14 cellular contexts compared by ENCODE assay signal in the genomic region with DNA sequence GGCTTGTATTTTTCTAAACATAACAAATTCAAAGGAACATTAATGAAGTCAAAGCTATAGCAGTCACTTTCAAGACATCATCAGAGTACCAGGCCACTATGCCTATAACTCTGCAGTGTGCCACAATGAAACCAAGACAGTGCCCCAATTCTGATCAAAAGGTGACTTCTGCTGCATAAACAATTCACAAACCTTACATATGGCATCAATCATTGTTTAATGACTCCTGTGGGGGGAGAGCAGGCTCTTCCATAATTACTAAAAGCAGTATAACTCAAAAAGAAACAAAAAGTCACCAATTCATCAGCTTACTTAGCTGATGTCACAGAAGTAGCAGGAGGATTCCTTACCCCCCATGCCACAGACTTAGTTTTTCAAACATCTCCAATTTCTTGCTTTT. TPM values are rescaled to one million over a fixed set of nuclear protein-coding genes. Genes with fewer than 3 reads are reported as not detected.
A peak's percentile ranks its signal among the peaks of the same experiment; 100 is the strongest.
DNase-seq lines count a peak whose midpoint lies in the region; ATAC-seq and TF ChIP-seq lines count a peak whose summit lies in the region.
"Had no signal": no experiment of that assay in that cellular context is flagged by ENCODE, and none has a peak within 500 bp of the region (broad histone marks: within the 10 kb centered on the region; RNA-seq: fewer than 3 reads in every experiment).

No MANE protein-coding gene starts in this region.

- in situ Hi-C loops in Panc1 (cut with HindIII; ENCODE audit: low pct_unique_long_range_greater_than_20kb, low sequenced_read_pairs), result no loop called here

- peak overlapping the region in 2 of 3 donors; percentile 56 to 61 for H3K27ac Mint-ChIP-seq in CD4-positive, CD25-positive, alpha-beta regulatory T cell

- no peak overlapping the region for H3K4me3 Mint-ChIP-seq in CD4-positive, CD25-positive, alpha-beta regulatory T cell

- H3K9me3 Mint-ChIP-seq in CD4-positive, CD25-positive, alpha-beta regulatory T cell, result no peaks in the 10 kb centered on the region

- H3K4me1 ChIP-seq in CD4-positive, CD25-positive, alpha-beta regulatory T cell (ENCODE audit: control insufficient read depth, insufficient read depth, low read length, poor library complexity, severe bottlenecking), result peaks cover 19% of the 10 kb centered on the region
- peaks cover 27% of the 10 kb centered on the region for H3K4me1 ChIP-seq in Panc1 (ENCODE audit: control insufficient read depth, insufficient read depth, low read length)
- H3K4me1 ChIP-seq in psoas muscle, result peaks cover 17% of the 10 kb centered on the region

- TF ChIP-seq CTCF in Panc1 (IDR thresholded peaks at IDR 0.05), result no peak
- TF ChIP-seq CTCF in coronary artery (IDR thresholded peaks at IDR 0.05), result no peak
- TF ChIP-seq CTCF in psoas muscle (IDR thresholded peaks at IDR 0.05), result no peak

- DNase-seq in CD4-positive, CD25-positive, alpha-beta regulatory T cell, result no peak
- no peak for DNase-seq in Panc1 (ENCODE audit: low read depth, low spot score)
- DNase-seq in coronary artery (ENCODE audit: low spot score), result no peak
- DNase-seq in psoas muscle, result no peak
- DNase-seq in activated CD4-positive, CD25-positive, alpha-beta regulatory T cell (lab: John Stamatoyannopoulos, UW), result no peak
- no peak for DNase-seq in pons (ENCODE audit: low spot score)
- DNase-seq in HuH-7 (ENCODE audit: low spot score), result no peak
- no peak for DNase-seq in NCI-H524 treated with DMSO at 0.1 percent for 48 hours (lab: John Stamatoyannopoulos, UW)
- DNase-seq: activated CD4-positive, alpha-beta T cell treated with anti-CD3 and anti-CD28 coated beads, Interleukin-2, amount 50 U/mL, for 1 hour; brain microvascular endothelial cell; MG63; stimulated activated CD4-positive, alpha-beta T cell treated with anti-CD3 and anti-CD28 coated beads, Interleukin-2, amount 100 ng/mL, for 24 hours had no signal

- peaks cover 19 to 53% (median 37%) of the 10 kb centered on the region in 4 donors for H3K4me1 Mint-ChIP-seq in CD4-positive, CD25-positive, alpha-beta regulatory T cell

- intact Hi-C loops in Panc1 (cut with micrococcal nuclease; ENCODE audit: unreplicated experiment) (no loop called here), psoas muscle (cut with DNase I) (loop anchor here in 1 of 2 donors (5.0 kb wide), 1 partner anchor 60 kb away; no protein-coding TSS in a partner anchor)

- BruUV-seq in Panc1 (replicated peaks; lab: Mats Ljungman, UMichigan), result no TSS peak

- H3K27ac ChIP-seq in CD4-positive, CD25-positive, alpha-beta regulatory T cell (ENCODE audit: insufficient read depth, low read length, poor library complexity, severe bottlenecking), result no peak overlapping the region
- H3K27ac ChIP-seq in Panc1 (ENCODE audit: low read length), result peak overlapping the region; percentile 57; the same call in 1 of the 2 replicates
- peak overlapping the region; percentile 86 to 89 for H3K27ac ChIP-seq in coronary artery
- peak overlapping the region; percentile 59 for H3K27ac ChIP-seq in psoas muscle
- H3K27ac ChIP-seq: brain microvascular endothelial cell, SK-N-MC had no signal

- no peak overlapping the region for H3K4me3 ChIP-seq in CD4-positive, CD25-positive, alpha-beta regulatory T cell (ENCODE audit: low read depth, low read length)
- H3K4me3 ChIP-seq in Panc1 (ENCODE audit: low read depth in 2 of 2, low read length in 2 of 2), result no peak overlapping the region
- H3K4me3 ChIP-seq in coronary artery, result peak overlapping the region; percentile 11
- peak overlapping the region; percentile 22 for H3K4me3 ChIP-seq in psoas muscle
- H3K4me3 ChIP-seq: MG63, SK-N-MC had no signal

- CTCF ChIA-PET in Panc1 (lab: Charles Lee), result interaction anchor here (0.6 kb wide), 1 partner anchor 23 kb away, joined by 5 read pairs; no protein-coding TSS in a partner anchor

- POLR2A ChIA-PET in Panc1 (lab: Charles Lee), result no interaction called here

- ATAC-seq in CD4-positive, CD25-positive, alpha-beta regulatory T cell (ENCODE audit: low read depth in 2 of 2), result no peak
- ATAC-seq in Panc1 (no peak), psoas muscle (no peak)
- ATAC-seq: esophagus mucosa had no signal

- no peaks in the 10 kb centered on the region for H3K27me3 Mint-ChIP-seq in CD4-positive, CD25-positive, alpha-beta regulatory T cell

- H3K27me3 ChIP-seq in CD4-positive, CD25-positive, alpha-beta regulatory T cell (ENCODE audit: control insufficient read depth, insufficient read depth, low read length), result no peaks in the 10 kb centered on the region
- H3K27me3 ChIP-seq in Panc1 (ENCODE audit: control insufficient read depth, insufficient read depth, low read length), result no peaks in the 10 kb centered on the region
- H3K27me3 ChIP-seq in psoas muscle (ENCODE audit: insufficient read depth in 3 of 3, low read length in 2 of 3), result no peaks in the 10 kb centered on the region
- H3K27me3 ChIP-seq: brain microvascular endothelial cell, MG63 had no signal

- no peaks in the 10 kb centered on the region for H3K9me3 ChIP-seq in CD4-positive, CD25-positive, alpha-beta regulatory T cell (ENCODE audit: control insufficient read depth in 2 of 2, low read length in 2 of 2)
- H3K9me3 ChIP-seq in Panc1 (ENCODE audit: control insufficient read depth, insufficient read depth, low read depth, low read length) (no peaks in the 10 kb centered on the region), psoas muscle (no peaks in the 10 kb centered on the region)

- no peaks in the 10 kb centered on the region for H3K36me3 ChIP-seq in CD4-positive, CD25-positive, alpha-beta regulatory T cell (ENCODE audit: control insufficient read depth, insufficient read depth, low read length)
- H3K36me3 ChIP-seq in Panc1 (ENCODE audit: control insufficient read depth, insufficient read depth, low read length) (no peaks in the 10 kb centered on the region; the same call in 1 of the 2 replicates), psoas muscle (ENCODE audit: insufficient read depth in 1 of 2, low read depth in 1 of 2) (no peaks in the 10 kb centered on the region)
- H3K36me3 ChIP-seq: brain microvascular endothelial cell had no signal

- H3K36me3 Mint-ChIP-seq in CD4-positive, CD25-positive, alpha-beta regulatory T cell, result no peaks in the 10 kb centered on the region

RNA-seq across cellular contexts. Expression of gene LPIN2, which starts 15.5 kb away (rescaled TPM):
- 61.2 TPM for total RNA-seq in CD4-positive, CD25-positive, alpha-beta regulatory T cell
- polyA plus RNA-seq in CD4-positive, CD25-positive, alpha-beta regulatory T cell, result 10 to 100 TPM; 39.3 to 52.7 (median 44.8) TPM
- total RNA-seq in Panc1 (2021; ENCODE audit: unreplicated experiment) (38.3 TPM), psoas muscle (1 to 10 TPM; 4.4 to 5.2 (median 4.9) TPM)
- polyA plus RNA-seq in Panc1 (2012; ENCODE audit: insufficient read length), result 18.8 TPM
- polyA plus RNA-seq in psoas muscle, result 1 to 10 TPM; 1.5 to 3.9 (median 3.6) TPM

Comparison
In these comparisons a context has a peak if more than half of its experiments do, and no peak if none do; other contexts are left out.
1. H3K4me3 ChIP-seq: peak in coronary artery (single experiment) and psoas muscle (single experiment); none in CD4-positive, CD25-positive, alpha-beta regulatory T cell (single experiment) and Panc1 (0 of 2).